10 cellular contexts compared by ENCODE assay signal in genomic region chr16:18784917-18785623, GRCh38. TPM values are rescaled to one million over a fixed set of nuclear protein-coding genes. Genes with fewer than 3 reads are reported as not detected.
DNase-seq lines count a peak whose midpoint lies in the region; ATAC-seq and TF ChIP-seq lines count a peak whose summit lies in the region.
"Had no signal": no experiment of that assay in that cellular context is flagged by ENCODE, and none has a peak within 500 bp of the region (broad histone marks: within the 10 kb centered on the region; RNA-seq: fewer than 3 reads in every experiment).

No MANE protein-coding gene starts in this region.

- intact Hi-C loops in esophagus squamous epithelium (cut with DNase I): no loop called here

- H3K4me1 ChIP-seq in esophagus squamous epithelium: peaks cover 30 to 59% (median 42%) of the 10 kb centered on the region in 3 donors
- H3K4me1 ChIP-seq in skeletal muscle satellite cell (ENCODE audit: control insufficient read depth, insufficient read depth, low read length): peaks cover 39% of the 10 kb centered on the region

- no peak for TF ChIP-seq POLR2A in esophagus squamous epithelium (IDR thresholded peaks at IDR 0.05)

- no peak for ATAC-seq in T-cell (replicated peaks in 1 of 4)

- H3K27ac ChIP-seq in esophagus squamous epithelium: peak overlapping the region in 3 of 4 donors; percentile 28 to 63 (median 53)

- no peaks in the 10 kb centered on the region for H3K9me3 Mint-ChIP-seq in activated T-cell treated with anti-CD3 and anti-CD28 coated beads, Interleukin-2, amount 50 U/mL, for 24 hours
- H3K9me3 Mint-ChIP-seq in T-cell: no peaks in the 10 kb centered on the region

- no peaks in the 10 kb centered on the region for H3K27me3 Mint-ChIP-seq in activated T-cell treated with anti-CD3 and anti-CD28 coated beads, Interleukin-2, amount 50 U/mL, for 24 hours
- H3K27me3 Mint-ChIP-seq in T-cell: no peaks in the 10 kb centered on the region

- H3K9ac ChIP-seq in skeletal muscle satellite cell (ENCODE audit: low read depth, low read length): peak overlapping the region; percentile 13

- 50 to 63% methylated on average over 8 of the region's 8 CpGs for WGBS in esophagus squamous epithelium, 2 donors

- H3K4me1 Mint-ChIP-seq in activated T-cell treated with anti-CD3 and anti-CD28 coated beads, Interleukin-2, amount 50 U/mL, for 24 hours (ENCODE audit: low read depth): peaks cover 56% of the 10 kb centered on the region
- peaks cover 50 to 66% (median 65%) of the 10 kb centered on the region in 3 donors for H3K4me1 Mint-ChIP-seq in T-cell

- H3K27me3 ChIP-seq in esophagus squamous epithelium (no peaks in the 10 kb centered on the region), skeletal muscle satellite cell (ENCODE audit: control insufficient read depth, insufficient read depth, low read length) (no peaks in the 10 kb centered on the region)

- peak overlapping the region; percentile 84 for H3K4me2 ChIP-seq in skeletal muscle satellite cell (ENCODE audit: low read length)

- DNase-seq in activated T-cell treated with anti-CD3 and anti-CD28 coated beads, Interleukin-2, amount 50 U/mL, for 24 hours: no peak
- DNase-seq in activated T-cell treated with anti-CD3 and anti-CD28 coated beads for 4 hours: no peak
- no peak for DNase-seq in T-cell
- no peak for DNase-seq in esophagus squamous epithelium (lab: John Stamatoyannopoulos, UW)
- no peak for DNase-seq in NCI-H1930 (lab: John Stamatoyannopoulos, UW)
- DNase-seq in NCI-H2107 treated with DMSO at 0.1 percent for 48 hours (lab: John Stamatoyannopoulos, UW; ENCODE audit: unreplicated experiment): no peak
- DNase-seq in SHP77 treated with DMSO at 0.1 percent for 48 hours (lab: John Stamatoyannopoulos, UW): no peak
- DNase-seq: effector CD4-positive, alpha-beta T cell; NCI-H510A had no signal

- POLR2A ChIA-PET in T-cell (lab: Charles Lee): no interaction called here

- H3K4me3 ChIP-seq in esophagus squamous epithelium: peak overlapping the region in 1 of 4 donors; percentile 74
- H3K4me3 ChIP-seq in skeletal muscle satellite cell (ENCODE audit: low read length): peak overlapping the region; percentile 49

- H3K36me3 Mint-ChIP-seq in activated T-cell treated with anti-CD3 and anti-CD28 coated beads, Interleukin-2, amount 50 U/mL, for 24 hours (ENCODE audit: low read depth): peaks cover 87% of the 10 kb centered on the region
- H3K36me3 Mint-ChIP-seq in T-cell: peaks cover 57% of the 10 kb centered on the region

- H3K4me3 Mint-ChIP-seq in activated T-cell treated with anti-CD3 and anti-CD28 coated beads, Interleukin-2, amount 50 U/mL, for 24 hours: peak overlapping the region; percentile 94
- peak overlapping the region in 2 of 3 donors; percentile 7 to 13 for H3K4me3 Mint-ChIP-seq in T-cell

- TF ChIP-seq CTCF in esophagus squamous epithelium (IDR thresholded peaks at IDR 0.05): no peak

- H3K9me3 ChIP-seq in esophagus squamous epithelium (no peaks in the 10 kb centered on the region), skeletal muscle satellite cell (replicated peaks; ENCODE audit: low read length) (no peaks in the 10 kb centered on the region)

- H3K27ac Mint-ChIP-seq in activated T-cell treated with anti-CD3 and anti-CD28 coated beads, Interleukin-2, amount 50 U/mL, for 24 hours: peak overlapping the region; percentile 97
- H3K27ac Mint-ChIP-seq in T-cell: peak overlapping the region; percentile 40 to 60

- CTCF ChIA-PET in T-cell (lab: Charles Lee): no interaction called here

- H3K36me3 ChIP-seq in esophagus squamous epithelium (peaks cover 17 to 77% (median 42%) of the 10 kb centered on the region in 3 donors), skeletal muscle satellite cell (ENCODE audit: insufficient read depth, low read length) (peaks cover 71% of the 10 kb centered on the region)

RNA-seq across cellular contexts. Expression of gene RPS15A, which starts 5.1 kb away (rescaled TPM):
- total RNA-seq in T-cell: 1,000 to 10,000 TPM; 2,862 to 3,462 (median 2,982) TPM
- 1,000 to 10,000 TPM in 3 of 4 donors, 100 to 1,000 TPM in 1; 732 to 4,133 (median 2,636) TPM for total RNA-seq in esophagus squamous epithelium
- total RNA-seq in skeletal muscle satellite cell (2012; rRNA removed): 1,057 and 1,884 TPM in 2 replicates

RNA-seq across cellular contexts. Expression of gene ARL6IP1, which starts 16.3 kb away (rescaled TPM):
- total RNA-seq in T-cell: 100 to 1,000 TPM in 2 of 5 donors, 10 to 100 TPM in 3; 78.8 to 122 (median 89.5) TPM
- 100 to 1,000 TPM in 3 of 4 donors, 10 to 100 TPM in 1; 76.5 to 171 (median 135) TPM for total RNA-seq in esophagus squamous epithelium
- total RNA-seq in skeletal muscle satellite cell (2012; rRNA removed): 155 and 185 TPM in 2 replicates
